Comparison of ENCODE assay signal across 1 cellular context in the genomic region with DNA sequence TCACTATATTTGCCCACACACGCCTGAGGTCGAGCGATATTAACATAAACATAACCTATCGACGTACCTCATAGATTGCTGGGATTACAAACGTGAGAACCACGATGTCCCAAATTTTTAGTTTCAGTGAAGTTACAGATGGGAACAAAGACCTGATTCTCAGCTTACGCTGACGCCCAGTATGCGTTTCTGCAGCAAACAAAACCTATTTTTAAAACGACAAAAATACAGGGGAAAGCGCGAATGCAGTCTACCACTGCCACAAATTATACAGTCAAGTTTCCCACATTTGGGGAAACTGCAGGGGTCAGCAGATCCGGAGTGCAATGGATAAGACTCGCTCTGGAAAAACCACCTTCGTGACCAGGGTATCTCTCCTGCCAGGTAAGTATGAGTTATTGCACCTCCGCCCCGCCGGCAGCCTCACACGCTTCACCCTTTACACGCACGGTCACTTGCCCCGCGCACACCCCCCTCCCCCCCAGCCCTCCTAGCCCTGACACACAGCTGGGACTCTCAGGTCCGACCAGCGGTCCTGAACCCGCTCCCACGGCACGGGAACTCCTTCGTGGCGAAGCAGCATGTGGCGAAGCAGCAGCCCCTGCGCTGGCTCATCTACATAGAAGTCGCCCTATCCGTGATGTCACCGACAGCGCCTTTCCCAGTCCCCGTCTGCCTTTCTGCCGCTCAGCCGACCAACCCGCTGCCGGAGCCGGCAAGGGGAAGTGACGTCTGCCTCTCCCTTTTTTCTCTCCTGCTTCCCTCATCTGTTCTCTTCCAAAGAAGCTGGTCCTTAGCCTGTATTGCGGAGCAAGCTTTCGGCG.
TF ChIP-seq lines count a peak whose summit lies in the region.

No MANE protein-coding gene starts in this region.

TF ChIP-seq in HCT116, 20 proteins besides CTCF, POLR2A, EP300 and RAD21 (continued from another document):
- TF ChIP-seq SIN3A (IDR thresholded peaks at IDR 0.05; ENCODE audit: low read depth): peak; percentile 100
- peak; percentile 66; the same call in 1 of the 2 replicates for TF ChIP-seq CEBPB (IDR thresholded peaks at IDR 0.05; ENCODE audit: low read depth)
- TF ChIP-seq JUND (IDR thresholded peaks at IDR 0.05): peak; percentile 89
- peak; percentile 100 for TF ChIP-seq POLR2AphosphoS5 (IDR thresholded peaks at IDR 0.05; ENCODE audit: low read depth, low read length)
- TF ChIP-seq MAX (IDR thresholded peaks at IDR 0.05): peak; percentile 64
- TF ChIP-seq SP1 (IDR thresholded peaks at IDR 0.05; ENCODE audit: low read depth): peak; percentile 82
